20 cellular contexts compared by ENCODE assay signal in genomic region chr2:229665158-229665557, GRCh38. TPM values are rescaled to one million over a fixed set of nuclear protein-coding genes. Genes with fewer than 3 reads are reported as not detected.
"Had no signal": no experiment of that assay in that cellular context is flagged by ENCODE, and none has a peak within 500 bp of the region (broad histone marks: within the 10 kb centered on the region; RNA-seq: fewer than 3 reads in every experiment).

No MANE protein-coding gene starts in this region.

- ATAC-seq: HepG2 had no signal

- DNase-seq: IMR-90, Karpas-422, KG1, MG63, NCI-H1092, NCI-H1105 treated with DMSO at 0.1 percent for 48 hours, NCI-H1417 treated with DMSO at 0.1 percent for 48 hours, NCI-H146, NCI-H1694 treated with DMSO at 0.1 percent for 48 hours, NCI-H1930, NCI-H2081, NCI-H2107, NCI-H2227 treated with DMSO at 0.1 percent for 48 hours, NCI-H524, NCI-H526 treated with DMSO at 0.1 percent for 48 hours, NCI-H774, Right ventricle myocardium superior, RPMI8226, SIG-M5 had no signal

RNA-seq across cellular contexts. Expression of gene DNER, which starts 49.2 kb away (rescaled TPM):
- total RNA-seq: HepG2 had no signal
